In the genomic region with DNA sequence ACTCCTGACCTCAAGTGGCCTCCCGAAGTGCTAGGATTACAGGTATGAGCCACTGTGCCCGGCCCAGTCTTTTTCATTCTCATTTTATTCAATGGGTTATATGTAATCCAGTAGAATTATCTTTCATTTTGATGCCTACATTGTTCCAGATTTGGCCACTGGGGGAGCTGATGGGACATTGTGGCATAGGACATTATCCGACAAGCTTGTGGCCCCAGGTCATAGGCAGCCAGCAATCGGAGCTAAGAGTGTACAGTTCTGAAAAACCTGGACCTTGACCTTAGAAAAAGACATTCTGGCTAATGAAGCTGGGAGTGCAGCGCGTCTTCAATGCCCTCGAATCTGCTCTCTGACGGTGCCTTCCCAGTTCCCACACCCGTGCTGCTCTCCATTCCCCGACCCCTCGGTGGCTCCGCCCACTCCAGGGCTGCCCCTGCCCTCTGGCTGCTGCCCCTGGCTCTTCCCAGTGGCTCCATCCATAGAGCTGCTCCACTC, we compare ENCODE assay signal across 8 cellular contexts.
DNase-seq lines count a peak whose midpoint lies in the region; ATAC-seq and TF ChIP-seq lines count a peak whose summit lies in the region.

No MANE protein-coding gene starts in this region.

- DNase-seq in COLO829 (ENCODE audit: low spot score) (peak; percentile 43), GM20000 (ENCODE audit: low spot score) (peak; percentile 58), fibroblast of villous mesenchyme (ENCODE audit: low read depth) (peak; percentile 28), renal cortical epithelial cell (ENCODE audit: low read depth) (peak; percentile 17)
- DNase-seq in activated CD4-positive, alpha-beta T cell treated with anti-CD3 and anti-CD28 coated beads, Interleukin-2, amount 10 ng/mL, durations not matched to agents 7 days and 5 days, result peak; percentile 52

- H3K27me3 ChIP-seq in Loucy (ENCODE audit: insufficient read depth, low read length, poor library complexity, severe bottlenecking), result no peaks in the 10 kb centered on the region

- no peak overlapping the region for H3K4me3 Mint-ChIP-seq in activated CD4-positive, alpha-beta T cell treated with anti-CD3 and anti-CD28 coated beads, Interleukin-2, amount 10 ng/mL, durations not matched to agents 7 days and 5 days

- H3K36me3 ChIP-seq in Loucy (ENCODE audit: insufficient read depth, low read length), result no peaks in the 10 kb centered on the region

- no peak overlapping the region for H2AFZ ChIP-seq in Loucy (ENCODE audit: low read length)

- CTCF ChIA-PET in activated CD4-positive, alpha-beta T cell treated with anti-CD3 and anti-CD28 coated beads, Interleukin-2, amount 10 ng/mL, durations not matched to agents 7 days and 5 days (lab: Charles Lee), result interaction anchor here (1.3 kb wide), 1 partner anchor 34 kb away, joined by 3 read pairs; no protein-coding TSS in a partner anchor

- no peaks in the 10 kb centered on the region for H4K20me1 ChIP-seq in Loucy (ENCODE audit: insufficient read depth, low read length, poor library complexity, severe bottlenecking)

- no peak overlapping the region for H3K27ac Mint-ChIP-seq in activated CD4-positive, alpha-beta T cell treated with anti-CD3 and anti-CD28 coated beads, Interleukin-2, amount 10 ng/mL, durations not matched to agents 7 days and 5 days

- no peak overlapping the region for H3K9ac ChIP-seq in Loucy (ENCODE audit: low read depth, low read length, poor library complexity, severe bottlenecking)

- H3K9me2 ChIP-seq in Loucy (replicated peaks; ENCODE audit: low read depth, low read length), result no peaks in the 10 kb centered on the region

- H3K9me3 Mint-ChIP-seq in activated CD4-positive, alpha-beta T cell treated with anti-CD3 and anti-CD28 coated beads, Interleukin-2, amount 10 ng/mL, durations not matched to agents 7 days and 5 days, result no peaks in the 10 kb centered on the region

- ATAC-seq in GM21447 (IDR thresholded peaks at IDR 0.05; ENCODE audit: unreplicated experiment) (no peak), GM21717 (IDR thresholded peaks at IDR 0.05; ENCODE audit: unreplicated experiment) (no peak)

- peaks cover 15% of the 10 kb centered on the region for H3K27me3 Mint-ChIP-seq in activated CD4-positive, alpha-beta T cell treated with anti-CD3 and anti-CD28 coated beads, Interleukin-2, amount 10 ng/mL, durations not matched to agents 7 days and 5 days

- H3K4me1 Mint-ChIP-seq in activated CD4-positive, alpha-beta T cell treated with anti-CD3 and anti-CD28 coated beads, Interleukin-2, amount 10 ng/mL, durations not matched to agents 7 days and 5 days, result no peaks in the 10 kb centered on the region

- no peak overlapping the region for H3K4me2 ChIP-seq in Loucy (ENCODE audit: low read depth, low read length, poor library complexity, severe bottlenecking)

- H3K36me3 Mint-ChIP-seq in activated CD4-positive, alpha-beta T cell treated with anti-CD3 and anti-CD28 coated beads, Interleukin-2, amount 10 ng/mL, durations not matched to agents 7 days and 5 days (ENCODE audit: low read depth), result no peaks in the 10 kb centered on the region

- H3K4me3 ChIP-seq in Loucy (ENCODE audit: low read length, poor library complexity, severe bottlenecking), result no peak overlapping the region
- no peak overlapping the region for H3K4me3 ChIP-seq in fibroblast of villous mesenchyme (ENCODE audit: low read depth, low read length)

- H3F3A ChIP-seq in Loucy (ENCODE audit: low read depth), result no peaks in the 10 kb centered on the region

- peak; percentile 28 for TF ChIP-seq CTCF in GM20000 (IDR thresholded peaks at IDR 0.05; ENCODE audit: extremely low read depth, missing control alignments)
- TF ChIP-seq CTCF in Loucy (conservative IDR thresholded peaks at IDR 0.05; ENCODE audit: low read length), result peak; percentile 61
- peak; percentile 72 for TF ChIP-seq CTCF in fibroblast of villous mesenchyme (IDR thresholded peaks at IDR 0.05; ENCODE audit: insufficient read depth, low read depth, low read length)

- H3K79me2 ChIP-seq in Loucy (ENCODE audit: insufficient read depth, low read length), result no peaks in the 10 kb centered on the region

- no peaks in the 10 kb centered on the region for H3K9me3 ChIP-seq in Loucy (ENCODE audit: insufficient read depth, low read depth, low read length)

- POLR2A ChIA-PET in activated CD4-positive, alpha-beta T cell treated with anti-CD3 and anti-CD28 coated beads, Interleukin-2, amount 10 ng/mL, durations not matched to agents 7 days and 5 days (lab: Charles Lee), result no interaction called here

- no peaks in the 10 kb centered on the region for H3K4me1 ChIP-seq in Loucy (ENCODE audit: insufficient read depth, low read length, poor library complexity, severe bottlenecking)
